In the genomic region with DNA sequence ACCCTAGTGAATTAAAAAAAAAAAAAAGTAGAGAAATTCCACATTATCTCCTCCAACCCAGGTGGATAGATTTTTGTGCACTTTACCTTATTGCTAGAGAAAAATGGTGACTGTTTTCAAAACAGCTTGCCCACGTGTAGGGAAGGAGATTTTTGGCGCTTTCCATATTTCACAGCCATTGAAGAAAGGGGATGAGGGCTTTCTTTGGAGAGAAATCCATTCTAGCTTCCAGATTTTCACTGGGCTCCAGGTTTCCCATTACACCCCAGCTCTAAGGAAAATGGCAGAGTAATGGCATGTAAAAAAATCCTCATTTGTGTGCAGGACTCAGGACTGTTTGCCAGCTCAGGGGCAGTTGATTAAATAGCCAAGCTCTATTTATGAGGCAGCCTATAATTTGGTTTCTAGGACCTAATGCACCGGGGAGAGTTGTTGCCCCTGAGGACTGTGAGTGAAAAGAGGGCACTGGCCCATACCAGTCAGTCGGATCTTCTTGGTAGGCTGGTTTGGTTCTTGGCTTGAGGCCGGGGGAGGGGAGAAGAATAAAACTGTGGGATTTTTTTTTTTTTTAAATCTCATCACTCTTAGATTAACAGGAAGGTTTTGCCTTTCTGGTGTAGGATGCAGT, we compare ENCODE assay signal across 8 cellular contexts. TPM values are rescaled to one million over a fixed set of nuclear protein-coding genes. Genes with fewer than 3 reads are reported as not detected.
DNase-seq lines count a peak whose midpoint lies in the region; ATAC-seq and TF ChIP-seq lines count a peak whose summit lies in the region.

No MANE protein-coding gene starts in this region.

- DNase-seq in CD14-positive monocyte (ENCODE audit: low spot score): no peak
- DNase-seq in M059J (ENCODE audit: low read depth): peak; percentile 38
- DNase-seq in hypothalamus (lab: John Stamatoyannopoulos, UW): no peak
- DNase-seq in amniotic stem cell (lab: John Stamatoyannopoulos, UW): no peak
- no peak for DNase-seq in activated CD4-positive, alpha-beta T cell treated with anti-CD3 and anti-CD28 coated beads, Interleukin-2, amount 50 U/mL, for 4 hours

- TF ChIP-seq CTCF in CD14-positive monocyte (IDR thresholded peaks at IDR 0.05) (no peak), neural cell (IDR thresholded peaks at IDR 0.05; ENCODE audit: poor library complexity, severe bottlenecking) (no peak)

- H3K4me1 Mint-ChIP-seq in CD14-positive monocyte: peaks cover 50% of the 10 kb centered on the region

- peak overlapping the region; percentile 99 for H3K4me2 ChIP-seq in neural cell (ENCODE audit: low read length)

- no peaks in the 10 kb centered on the region for H3K27me3 ChIP-seq in neural cell (ENCODE audit: insufficient read depth, low read depth, low read length)

- no peaks in the 10 kb centered on the region for H3K27me3 Mint-ChIP-seq in CD14-positive monocyte (ENCODE audit: low read depth in 3 of 3)

- TF ChIP-seq EP300 in neural cell (conservative IDR thresholded peaks at IDR 0.05; ENCODE audit: poor library complexity, severe bottlenecking): no peak

- H3K27ac Mint-ChIP-seq in CD14-positive monocyte: peak overlapping the region; percentile 92 to 99 (median 98)

- no peaks in the 10 kb centered on the region for H3K36me3 ChIP-seq in neural cell (ENCODE audit: insufficient read depth, low read length)

- H3K9ac ChIP-seq in neural cell (ENCODE audit: low read length): peak overlapping the region; percentile 71

- intact Hi-C loops in CD14-positive monocyte (cut with micrococcal nuclease): loop anchor here in 1 of 2 donors (2.0 to 5.0 kb wide), 2 partner anchors 91 to 93 kb away; partner anchors contain the start of gene PIGV

- peaks cover 3% of the 10 kb centered on the region for H3F3A ChIP-seq in neural cell (ENCODE audit: insufficient read depth, low read length, poor library complexity, severe bottlenecking)

- H3K4me3 Mint-ChIP-seq in CD14-positive monocyte: peak overlapping the region; percentile 92 to 97

- no peak for TF ChIP-seq RAD21 in neural cell (conservative IDR thresholded peaks at IDR 0.05)

- H3K9me2 ChIP-seq in neural cell (ENCODE audit: insufficient read depth, low read length): no peaks in the 10 kb centered on the region

- H3K9me3 Mint-ChIP-seq in CD14-positive monocyte: peaks cover 0 to 2% (median 0%) of the 10 kb centered on the region in 7 donors

- no peaks in the 10 kb centered on the region for H3K36me3 Mint-ChIP-seq in CD14-positive monocyte

- H4K20me1 ChIP-seq in neural cell (ENCODE audit: insufficient read depth): peaks cover 6% of the 10 kb centered on the region

- H3K79me2 ChIP-seq in neural cell (replicated peaks; ENCODE audit: insufficient read depth, low read length): peaks cover 38% of the 10 kb centered on the region

- H3K4me3 ChIP-seq in neural cell (ENCODE audit: low read length): peak overlapping the region; percentile 77

- no peak for ATAC-seq in GM18867 (IDR thresholded peaks at IDR 0.05; ENCODE audit: unreplicated experiment)

- H3K9me3 ChIP-seq in neural cell (ENCODE audit: low read length): no peaks in the 10 kb centered on the region

- no peak overlapping the region for H2AFZ ChIP-seq in neural cell (ENCODE audit: low read depth, low read length)

- H3K27ac ChIP-seq in cingulate gyrus (ENCODE audit: low read depth, low read length) (peak overlapping the region; percentile 89), neural cell (ENCODE audit: low read length) (peak overlapping the region; percentile 90)

TF ChIP-seq in neural cell, 6 proteins besides CTCF, POLR2A, EP300 and RAD21:
- no peak for TF ChIP-seq POLR2AphosphoS5 (IDR thresholded peaks at IDR 0.05)
- no peak for TF ChIP-seq SMC3 (conservative IDR thresholded peaks at IDR 0.05; ENCODE audit: poor library complexity)
- no peak for TF ChIP-seq REST (IDR thresholded peaks at IDR 0.05; ENCODE audit: borderline replicate concordance)
- TF ChIP-seq EZH2 (IDR thresholded peaks at IDR 0.05; ENCODE audit: borderline replicate concordance, insufficient read depth, low read length, poor library complexity, severe bottlenecking): no peak
- TF ChIP-seq MXI1 (conservative IDR thresholded peaks at IDR 0.05; ENCODE audit: poor library complexity, severe bottlenecking): peak; percentile 3
- TF ChIP-seq TAF1 (IDR thresholded peaks at IDR 0.05; ENCODE audit: low read depth): no peak

RNA-seq across cellular contexts. Expression of gene ARID1A, which starts 2.1 kb away (rescaled TPM):
- polyA plus RNA-seq in CD14-positive monocyte (1 to 10 TPM; 6.6 to 9.5 TPM), neural cell (13.2 and 16.2 TPM in 2 replicates)
- total RNA-seq in M059J (2014; rRNA removed; shearing (Covaris generic)): 18.1 and 26.2 TPM in 2 replicates
- polyA minus RNA-seq in neural cell: 51.1 and 74.6 TPM in 2 replicates
